In genomic region chr1:54378884-54379445, GRCh38 we compare ENCODE assay signal across 16 cellular contexts. TPM values are rescaled to one million over a fixed set of nuclear protein-coding genes. Genes with fewer than 3 reads are reported as not detected.
DNase-seq lines count a peak whose midpoint lies in the region; ATAC-seq and TF ChIP-seq lines count a peak whose summit lies in the region.
"Had no signal": no experiment of that assay in that cellular context is flagged by ENCODE, and none has a peak within 500 bp of the region (broad histone marks: within the 10 kb centered on the region; RNA-seq: fewer than 3 reads in every experiment).

No MANE protein-coding gene starts in this region.

- no peaks in the 10 kb centered on the region for H3K9me3 Mint-ChIP-seq in dendritic cell treated with granulocyte-macrophage colony-stimulating factor and Interleukin-4, amounts not matched to agents 40 ng/mL and 50 ng/mL, for 4 days
- H3K9me3 Mint-ChIP-seq in natural killer cell treated with Interleukin-12 subunit alpha and Interleukin-12 subunit beta and Interleukin-15 and Interleukin-18, amount 100 ng/mL, for 72 hours: no peaks in the 10 kb centered on the region
- no peaks in the 10 kb centered on the region for H3K9me3 Mint-ChIP-seq in activated CD4-positive, alpha-beta T cell treated with anti-CD3 and anti-CD28 coated beads, Interleukin-2, amount 10 ng/mL, durations not matched to agents 24 days and 14 days
- H3K9me3 Mint-ChIP-seq: activated T-cell treated with anti-CD3 and anti-CD28 coated beads, Interleukin-2, amount 50 U/mL, for 24 hours; stimulated activated naive CD8-positive, alpha-beta T cell treated with anti-CD3 and anti-CD28 coated beads, Interleukin-15, Interleukin-2, amounts not matched to agents 100 ng/mL and 50 ng/mL, for 24 hours had no signal

- no peak for TF ChIP-seq POLR2A in vagina (IDR thresholded peaks at IDR 0.05)

- no peak for ATAC-seq in right cardiac atrium
- no peak for ATAC-seq in natural killer cell treated with Interleukin-12 subunit alpha and Interleukin-12 subunit beta and Interleukin-15 and Interleukin-18, amount 100 ng/mL, for 72 hours
- ATAC-seq: esophagus mucosa had no signal

- H3K9me3 ChIP-seq in left ventricle myocardium inferior (replicated peaks) (no peaks in the 10 kb centered on the region), right cardiac atrium (ENCODE audit: control insufficient read depth, low read length) (no peaks in the 10 kb centered on the region), vagina (no peaks in the 10 kb centered on the region)
- H3K9me3 ChIP-seq: colonic mucosa had no signal

- H3K4me3 Mint-ChIP-seq in dendritic cell treated with granulocyte-macrophage colony-stimulating factor and Interleukin-4, amounts not matched to agents 40 ng/mL and 50 ng/mL, for 4 days: no peak overlapping the region
- H3K4me3 Mint-ChIP-seq in natural killer cell treated with Interleukin-12 subunit alpha and Interleukin-12 subunit beta and Interleukin-15 and Interleukin-18, amount 100 ng/mL, for 72 hours: no peak overlapping the region
- H3K4me3 Mint-ChIP-seq in activated CD4-positive, alpha-beta T cell treated with anti-CD3 and anti-CD28 coated beads, Interleukin-2, amount 10 ng/mL, durations not matched to agents 24 days and 14 days: no peak overlapping the region
- H3K4me3 Mint-ChIP-seq: activated T-cell treated with anti-CD3 and anti-CD28 coated beads, Interleukin-2, amount 50 U/mL, for 24 hours; stimulated activated naive CD8-positive, alpha-beta T cell treated with anti-CD3 and anti-CD28 coated beads, Interleukin-15, Interleukin-2, amounts not matched to agents 100 ng/mL and 50 ng/mL, for 24 hours had no signal

- CTCF ChIA-PET in GM10248 (lab: Yijun Ruan, JAX): interaction anchor here (1.1 kb wide), 1 partner anchor 9 kb away, joined by 5 read pairs; no protein-coding TSS in a partner anchor

- H3K27ac ChIP-seq in left ventricle myocardium inferior (replicated peaks): peak overlapping the region; percentile 76
- H3K27ac ChIP-seq in right cardiac atrium (ENCODE audit: low read length): no peak overlapping the region
- H3K27ac ChIP-seq in vagina: peak overlapping the region; percentile 8
- H3K27ac ChIP-seq: colonic mucosa had no signal

- no peaks in the 10 kb centered on the region for H3K36me3 ChIP-seq in left ventricle myocardium inferior
- H3K36me3 ChIP-seq in vagina: no peaks in the 10 kb centered on the region
- H3K36me3 ChIP-seq: colonic mucosa had no signal

- POLR2A ChIA-PET in GM10248 (lab: Yijun Ruan, JAX): no interaction called here

- peaks cover 60% of the 10 kb centered on the region for H3K36me3 Mint-ChIP-seq in dendritic cell treated with granulocyte-macrophage colony-stimulating factor and Interleukin-4, amounts not matched to agents 40 ng/mL and 50 ng/mL, for 4 days (ENCODE audit: low read depth)
- no peaks in the 10 kb centered on the region for H3K36me3 Mint-ChIP-seq in natural killer cell treated with Interleukin-12 subunit alpha and Interleukin-12 subunit beta and Interleukin-15 and Interleukin-18, amount 100 ng/mL, for 72 hours
- H3K36me3 Mint-ChIP-seq in activated CD4-positive, alpha-beta T cell treated with anti-CD3 and anti-CD28 coated beads, Interleukin-2, amount 10 ng/mL, durations not matched to agents 24 days and 14 days (ENCODE audit: low read depth): peaks cover 30% of the 10 kb centered on the region

- H3K27me3 ChIP-seq in left ventricle myocardium inferior (ENCODE audit: low read depth): no peaks in the 10 kb centered on the region
- no peaks in the 10 kb centered on the region for H3K27me3 ChIP-seq in right cardiac atrium (ENCODE audit: control insufficient read depth, insufficient read depth)
- no peaks in the 10 kb centered on the region for H3K27me3 ChIP-seq in vagina
- H3K27me3 ChIP-seq: colonic mucosa had no signal

- peaks cover 42% of the 10 kb centered on the region for H3K4me1 Mint-ChIP-seq in dendritic cell treated with granulocyte-macrophage colony-stimulating factor and Interleukin-4, amounts not matched to agents 40 ng/mL and 50 ng/mL, for 4 days (ENCODE audit: low read depth)
- H3K4me1 Mint-ChIP-seq in natural killer cell treated with Interleukin-12 subunit alpha and Interleukin-12 subunit beta and Interleukin-15 and Interleukin-18, amount 100 ng/mL, for 72 hours (ENCODE audit: low read depth in 2 of 2): peaks cover 59 to 68% of the 10 kb centered on the region in 2 donors
- peaks cover 54% of the 10 kb centered on the region for H3K4me1 Mint-ChIP-seq in activated CD4-positive, alpha-beta T cell treated with anti-CD3 and anti-CD28 coated beads, Interleukin-2, amount 10 ng/mL, durations not matched to agents 24 days and 14 days

- TF ChIP-seq CTCF in left ventricle myocardium inferior (IDR thresholded peaks at IDR 0.05; ENCODE audit: borderline replicate concordance): no peak
- TF ChIP-seq CTCF in vagina (IDR thresholded peaks at IDR 0.05): no peak
- no peak for TF ChIP-seq CTCF in GM10248 (IDR thresholded peaks at IDR 0.05; ENCODE audit: control extremely low read depth, extremely low read depth, low read depth, missing control alignments)

- H3K27me3 Mint-ChIP-seq in dendritic cell treated with granulocyte-macrophage colony-stimulating factor and Interleukin-4, amounts not matched to agents 40 ng/mL and 50 ng/mL, for 4 days: no peaks in the 10 kb centered on the region
- no peaks in the 10 kb centered on the region for H3K27me3 Mint-ChIP-seq in natural killer cell treated with Interleukin-12 subunit alpha and Interleukin-12 subunit beta and Interleukin-15 and Interleukin-18, amount 100 ng/mL, for 72 hours
- no peaks in the 10 kb centered on the region for H3K27me3 Mint-ChIP-seq in activated CD4-positive, alpha-beta T cell treated with anti-CD3 and anti-CD28 coated beads, Interleukin-2, amount 10 ng/mL, durations not matched to agents 24 days and 14 days
- H3K27me3 Mint-ChIP-seq: activated T-cell treated with anti-CD3 and anti-CD28 coated beads, Interleukin-2, amount 50 U/mL, for 24 hours; stimulated activated naive CD8-positive, alpha-beta T cell treated with anti-CD3 and anti-CD28 coated beads, Interleukin-15, Interleukin-2, amounts not matched to agents 100 ng/mL and 50 ng/mL, for 24 hours had no signal

- H3K4me1 ChIP-seq in left ventricle myocardium inferior (peaks cover 87% of the 10 kb centered on the region), right cardiac atrium (ENCODE audit: control insufficient read depth, insufficient read depth, low read length) (peaks cover 31% of the 10 kb centered on the region), vagina (peaks cover 68% of the 10 kb centered on the region)
- H3K4me1 ChIP-seq: colonic mucosa had no signal

- intact Hi-C loops in left ventricle myocardium inferior (cut with micrococcal nuclease) (no loop called here), right cardiac atrium (cut with DNase I) (no loop called here), vagina (cut with DNase I) (no loop called here)
- intact Hi-C loops in dendritic cell treated with granulocyte-macrophage colony-stimulating factor and Interleukin-4, amounts not matched to agents 40 ng/mL and 50 ng/mL, for 4 days (cut with micrococcal nuclease): no loop called here
- intact Hi-C loops in activated CD4-positive, alpha-beta T cell treated with anti-CD3 and anti-CD28 coated beads, Interleukin-2, amount 10 ng/mL, durations not matched to agents 24 days and 14 days (cut with micrococcal nuclease): no loop called here

- WGBS in right cardiac atrium: 80% methylated on average over 15 of the region's 15 CpGs

- DNase-seq in left ventricle myocardium inferior (no peak), right cardiac atrium (no peak), vagina (ENCODE audit: extremely low spot score in 2 of 2) (no peak), AG20443 (ENCODE audit: low spot score) (no peak), GM10248 (ENCODE audit: extremely low spot score) (no peak)
- DNase-seq in natural killer cell treated with Interleukin-12 subunit alpha and Interleukin-12 subunit beta and Interleukin-15 and Interleukin-18, amount 100 ng/mL, for 72 hours (ENCODE audit: low spot score): no peak
- DNase-seq in activated CD4-positive, alpha-beta T cell treated with anti-CD3 and anti-CD28 coated beads, Interleukin-2, amount 10 ng/mL, durations not matched to agents 24 days and 14 days: no peak
- DNase-seq: ACHN; activated CD4-positive, alpha-beta T cell treated with anti-CD3 and anti-CD28 coated beads for 4 hours; activated T-cell treated with anti-CD3 and anti-CD28 coated beads, Interleukin-2, amount 50 U/mL, for 24 hours; Calu3; colonic mucosa; NCI-H2081 treated with DMSO at 0.1 percent for 48 hours had no signal

- no peak overlapping the region for H3K4me3 ChIP-seq in left ventricle myocardium inferior
- H3K4me3 ChIP-seq in right cardiac atrium (ENCODE audit: low read length): no peak overlapping the region
- no peak overlapping the region for H3K4me3 ChIP-seq in vagina
- H3K4me3 ChIP-seq: colonic mucosa had no signal

- peak overlapping the region; percentile 2 for H3K27ac Mint-ChIP-seq in dendritic cell treated with granulocyte-macrophage colony-stimulating factor and Interleukin-4, amounts not matched to agents 40 ng/mL and 50 ng/mL, for 4 days
- peak overlapping the region; percentile 35 to 87 for H3K27ac Mint-ChIP-seq in natural killer cell treated with Interleukin-12 subunit alpha and Interleukin-12 subunit beta and Interleukin-15 and Interleukin-18, amount 100 ng/mL, for 72 hours
- no peak overlapping the region for H3K27ac Mint-ChIP-seq in activated CD4-positive, alpha-beta T cell treated with anti-CD3 and anti-CD28 coated beads, Interleukin-2, amount 10 ng/mL, durations not matched to agents 24 days and 14 days
- H3K27ac Mint-ChIP-seq: activated T-cell treated with anti-CD3 and anti-CD28 coated beads, Interleukin-2, amount 50 U/mL, for 24 hours; stimulated activated naive CD8-positive, alpha-beta T cell treated with anti-CD3 and anti-CD28 coated beads, Interleukin-15, Interleukin-2, amounts not matched to agents 100 ng/mL and 50 ng/mL, for 24 hours had no signal

RNA-seq across cellular contexts. Expression of gene SSBP3, which starts 27.2 kb away (rescaled TPM):
- total RNA-seq in left ventricle myocardium inferior (57.7 TPM), right cardiac atrium (10 to 100 TPM; 25.4 to 55.8 (median 35.8) TPM), vagina (70.7 TPM)
- 32.5 TPM for polyA plus RNA-seq in right cardiac atrium
- 10 to 100 TPM; 59.0 to 92.1 TPM for total RNA-seq in natural killer cell treated with Interleukin-12 subunit alpha and Interleukin-12 subunit beta and Interleukin-15 and Interleukin-18, amount 100 ng/mL, for 72 hours
- 84.1 and 87.9 TPM in 2 replicates for total RNA-seq in activated CD4-positive, alpha-beta T cell treated with anti-CD3 and anti-CD28 coated beads, Interleukin-2, amount 10 ng/mL, durations not matched to agents 24 days and 14 days
